Comparison of ENCODE assay signal across 29 cellular contexts in the genomic region with DNA sequence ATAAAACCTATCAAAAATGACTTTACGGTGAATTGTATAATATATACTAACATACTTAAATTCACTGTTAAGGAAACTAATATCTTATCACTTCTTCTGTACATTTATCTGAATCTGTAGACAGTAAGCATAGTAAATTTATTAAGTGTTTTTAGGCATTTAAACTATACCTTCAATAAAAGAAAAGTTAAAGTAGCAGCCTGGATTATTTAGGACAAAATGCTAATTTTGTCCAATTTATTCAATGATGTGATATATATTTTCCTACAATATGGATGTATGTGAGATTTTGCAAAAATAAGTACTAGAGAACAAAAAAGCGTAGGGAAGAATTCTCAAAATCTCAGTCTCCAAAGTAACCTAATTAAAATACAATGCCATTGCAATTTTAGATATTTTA.
A peak's percentile ranks its signal among the peaks of the same experiment; 100 is the strongest.
DNase-seq lines count a peak whose midpoint lies in the region; ATAC-seq, FAIRE-seq and TF ChIP-seq lines count a peak whose summit lies in the region.
"Had no signal": no experiment of that assay in that cellular context is flagged by ENCODE, and none has a peak within 500 bp of the region (broad histone marks: within the 10 kb centered on the region; RNA-seq: fewer than 3 reads in every experiment).

No MANE protein-coding gene starts in this region.

- POLR2A ChIA-PET in K562 (lab: Yijun Ruan, JAX) = interaction anchor here (0.6 kb wide), 1 partner anchor 222 kb away, joined by 3 read pairs; no protein-coding TSS in a partner anchor

- DNase-seq in K562 (ENCODE audit: extremely low read depth in 1 of 4, low spot score in 3 of 4) = no peak
- no peak for DNase-seq in SIG-M5 (lab: John Stamatoyannopoulos, UW)
- DNase-seq: 8988T; ACHN; AML-193; BE2C; C1 segment of cervical spinal cord; Caco-2; Calu3; CD4-positive, alpha-beta memory T cell; CD4-positive, alpha-beta T cell; CD4-positive, CD25-positive, alpha-beta regulatory T cell; CD8-positive, alpha-beta memory T cell; CD8-positive, alpha-beta T cell; COR-L47; DMS 273 treated with DMSO at 0.1 percent for 48 hours; DMS153; DMS53; DMS79; DMS79 treated with DMSO at 0.1 percent for 48 hours; DND-41; EL had no signal

- in situ Hi-C loops in K562 (cut with MboI) = no loop called here

- no peak overlapping the region for H3K4me3 ChIP-seq in K562
- H3K4me3 ChIP-seq: A549; BLaER1; BLaER1 treated with 17β-estradiol and CSF1 and Interleukin-3, amounts not matched to agents 10 nM and 100 nM had no signal

- no peak overlapping the region for H2AFZ ChIP-seq in K562 (ENCODE audit: low read depth, low read length)

- CTCF ChIA-PET in K562 (lab: Yijun Ruan, JAX; ENCODE audit: low intra/inter-chr PET ratio) = no interaction called here

- H3K27me3 ChIP-seq in K562 (ENCODE audit: control insufficient read depth in 2 of 2, insufficient read depth in 2 of 2, low read length in 2 of 2) = no peaks in the 10 kb centered on the region
- H3K27me3 ChIP-seq: BE2C; BLaER1; BLaER1 treated with 17β-estradiol and CSF1 and Interleukin-3, amounts not matched to agents 10 nM and 100 nM had no signal

- no peak for TF ChIP-seq POLR2A in K562 (conservative IDR thresholded peaks at IDR 0.05)

- no peaks in the 10 kb centered on the region for H3K9me3 ChIP-seq in K562 (replicated peaks; ENCODE audit: control insufficient read depth, insufficient read depth, low read depth, low read length)
- H3K9me3 ChIP-seq: A549; BE2C; BLaER1; BLaER1 treated with 17β-estradiol and CSF1 and Interleukin-3, amounts not matched to agents 10 nM and 100 nM; Caco-2 had no signal

- no peak for FAIRE-seq in K562 (lab: Jason Lieb, UNC)
- FAIRE-seq: A204.1, A549, D721Med had no signal

- no TSS peak for BruUV-seq in K562 (replicated peaks; lab: Mats Ljungman, UMichigan)

- no peaks in the 10 kb centered on the region for H3K36me3 ChIP-seq in K562 (ENCODE audit: control insufficient read depth, insufficient read depth, low read length)
- H3K36me3 ChIP-seq: BE2C; BLaER1; BLaER1 treated with 17β-estradiol and CSF1 and Interleukin-3, amounts not matched to agents 10 nM and 100 nM had no signal

- ATAC-seq in K562 = no peak
- ATAC-seq: A549; CD8-positive, alpha-beta T cell had no signal

- H3K9ac ChIP-seq in K562 (ENCODE audit: insufficient read depth in 1 of 2, low read depth in 2 of 2, low read length in 2 of 2) = no peak overlapping the region
- H3K9ac ChIP-seq: BLaER1; BLaER1 treated with 17β-estradiol and CSF1 and Interleukin-3, amounts not matched to agents 10 nM and 100 nM had no signal

- H3K4me2 ChIP-seq in K562 (ENCODE audit: insufficient read depth, low read length) = no peak overlapping the region
- H3K4me2 ChIP-seq: A549; BLaER1; BLaER1 treated with 17β-estradiol and CSF1 and Interleukin-3, amounts not matched to agents 10 nM and 100 nM had no signal

- H3K9me1 ChIP-seq in K562 (ENCODE audit: control insufficient read depth, insufficient read depth, low read length) = no peaks in the 10 kb centered on the region

- no peaks in the 10 kb centered on the region for H4K20me1 ChIP-seq in K562 (replicated peaks; ENCODE audit: control insufficient read depth, insufficient read depth, low read length)
- H4K20me1 ChIP-seq: BLaER1; BLaER1 treated with 17β-estradiol and CSF1 and Interleukin-3, amounts not matched to agents 10 nM and 100 nM had no signal

- H3K4me1 ChIP-seq in K562 (replicated peaks in 1 of 2; ENCODE audit: control insufficient read depth in 2 of 2, insufficient read depth in 2 of 2, low read length in 2 of 2) = no peaks in the 10 kb centered on the region
- H3K4me1 ChIP-seq: A549; BE2C; BLaER1; BLaER1 treated with 17β-estradiol and CSF1 and Interleukin-3, amounts not matched to agents 10 nM and 100 nM; Caco-2 had no signal

- 3% methylated on average over 2 of the region's 2 CpGs for WGBS in K562 (ENCODE audit: insufficient coverage, low coverage, missing lambda C conversion rate)

- TF ChIP-seq EP300 in K562 (IDR thresholded peaks at IDR 0.05; ENCODE audit: low read length) = no peak

- intact Hi-C loops in K562 (cut with micrococcal nuclease) = no loop called here

- H3K27ac ChIP-seq in K562 (ENCODE audit: extremely low read depth, low read depth, low read length) = no peak overlapping the region
- H3K27ac ChIP-seq: 22Rv1; A549; BLaER1; BLaER1 treated with 17β-estradiol and CSF1 and Interleukin-3, amounts not matched to agents 10 nM and 100 nM; C4-2B had no signal

- no peak for TF ChIP-seq CTCF in K562 (IDR thresholded peaks at IDR 0.05 in 2 of 3, conservative IDR thresholded peaks at IDR 0.05 in 1 of 3; ENCODE audit: insufficient read depth in 2 of 3, low read depth in 1 of 3, low read length in 3 of 3)

- H3K79me2 ChIP-seq in K562 (ENCODE audit: control insufficient read depth, insufficient read depth, low read length) = no peaks in the 10 kb centered on the region

- no peak; a peak in 1 of 4 replicates for TF ChIP-seq RAD21 in K562 (CRISPR knock-in tag; conservative IDR thresholded peaks at IDR 0.05 in 1 of 2, IDR thresholded peaks at IDR 0.05 in 1 of 2)

TF ChIP-seq in K562, 482 proteins besides CTCF, POLR2A, EP300 and RAD21:
- TF ChIP-seq TFAM (CRISPR knock-in tag; conservative IDR thresholded peaks at IDR 0.05) (peak; percentile 100; the same call in 1 of the 2 replicates), ATF7 (IDR thresholded peaks at IDR 0.05) (no peak), ZNF507 (tag; conservative IDR thresholded peaks at IDR 0.05) (0 out of 2 replicates have a peak, but pooled peaks have one; percentile 13), HNRNPH1 (optimal IDR thresholded peaks at IDR 0.05; ENCODE audit: low read depth, low read length) (peak; percentile 23)
